Comparison of ENCODE assay signal across 1 cellular context in genomic region chr4:86895692-86896488, GRCh38.
A peak's percentile ranks its signal among the peaks of the same experiment; 100 is the strongest.
TF ChIP-seq lines count a peak whose summit lies in the region.

No MANE protein-coding gene starts in this region.

TF ChIP-seq in HepG2, 621 proteins besides CTCF, POLR2A, EP300 and RAD21:
- TF ChIP-seq PLSCR1 (CRISPR knock-in tag; IDR thresholded peaks at IDR 0.05; ENCODE audit: borderline replicate concordance) = no peak
- TF ChIP-seq MYC (CRISPR knock-in tag; IDR thresholded peaks at IDR 0.05; ENCODE audit: borderline replicate concordance) = no peak
- no peak for TF ChIP-seq ATF6 (CRISPR knock-in tag; conservative IDR thresholded peaks at IDR 0.05)
- TF ChIP-seq FOXA3 (CRISPR knock-in tag; IDR thresholded peaks at IDR 0.05) = peak; percentile 49
- TF ChIP-seq TEAD3 (CRISPR knock-in tag; optimal IDR thresholded peaks at IDR 0.05; ENCODE audit: borderline replicate concordance) = peak; percentile 19
- peak; percentile 35; the same call in 1 of the 2 replicates for TF ChIP-seq REPIN1 (CRISPR knock-in tag; IDR thresholded peaks at IDR 0.05; ENCODE audit: borderline replicate concordance, low read depth)
- TF ChIP-seq SIX4 (CRISPR knock-in tag; IDR thresholded peaks at IDR 0.05) = no peak
- 0 out of 4 replicates have a peak, but pooled peaks of 1 of the 2 experiments have one; percentile 25 for TF ChIP-seq HMGXB4 (CRISPR knock-in tag; IDR thresholded peaks at IDR 0.05; ENCODE audit: borderline replicate concordance in 1 of 2, low read depth in 1 of 2)
- no peak for TF ChIP-seq MLLT10 (CRISPR knock-in tag; IDR thresholded peaks at IDR 0.05)
- no peak for TF ChIP-seq NR2F2 (IDR thresholded peaks at IDR 0.05; ENCODE audit: borderline replicate concordance, low read depth)
- no peak for TF ChIP-seq HMG20A (CRISPR knock-in tag; IDR thresholded peaks at IDR 0.05; ENCODE audit: borderline replicate concordance)
- TF ChIP-seq ZNF20 (CRISPR knock-in tag; IDR thresholded peaks at IDR 0.05) = no peak
- TF ChIP-seq MIXL1 (CRISPR knock-in tag; IDR thresholded peaks at IDR 0.05) = peak; percentile 91
- TF ChIP-seq EZH2 (conservative IDR thresholded peaks at IDR 0.05; ENCODE audit: low read depth, low read length) = no peak
- no peak for TF ChIP-seq SP2 (CRISPR knock-in tag; IDR thresholded peaks at IDR 0.05)
- no peak for TF ChIP-seq FOXA1 (IDR thresholded peaks at IDR 0.05)
- TF ChIP-seq FOXA1 (CRISPR knock-in tag; IDR thresholded peaks at IDR 0.05) = peak; percentile 62
- TF ChIP-seq MAFF (IDR thresholded peaks at IDR 0.05; ENCODE audit: low read depth, low read length) = no peak
- TF ChIP-seq STAG1 (CRISPR knock-in tag; IDR thresholded peaks at IDR 0.05) = peak; percentile 85
- TF ChIP-seq CEBPB (IDR thresholded peaks at IDR 0.05; ENCODE audit: borderline replicate concordance, low read depth, low read length) = peak; percentile 51; the same call in 1 of the 2 replicates
- TF ChIP-seq, protein P1, sequence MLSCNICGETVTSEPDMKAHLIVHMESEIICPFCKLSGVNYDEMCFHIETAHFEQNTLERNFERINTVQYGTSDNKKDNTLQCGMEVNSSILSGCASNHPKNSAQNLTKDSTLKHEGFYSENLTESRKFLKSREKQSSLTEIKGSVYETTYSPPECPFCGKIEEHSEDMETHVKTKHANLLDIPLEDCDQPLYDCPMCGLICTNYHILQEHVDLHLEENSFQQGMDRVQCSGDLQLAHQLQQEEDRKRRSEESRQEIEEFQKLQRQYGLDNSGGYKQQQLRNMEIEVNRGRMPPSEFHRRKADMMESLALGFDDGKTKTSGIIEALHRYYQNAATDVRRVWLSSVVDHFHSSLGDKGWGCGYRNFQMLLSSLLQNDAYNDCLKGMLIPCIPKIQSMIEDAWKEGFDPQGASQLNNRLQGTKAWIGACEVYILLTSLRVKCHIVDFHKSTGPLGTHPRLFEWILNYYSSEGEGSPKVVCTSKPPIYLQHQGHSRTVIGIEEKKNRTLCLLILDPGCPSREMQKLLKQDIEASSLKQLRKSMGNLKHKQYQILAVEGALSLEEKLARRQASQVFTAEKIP (CRISPR knock-in tag; IDR thresholded peaks at IDR 0.05; ENCODE audit: borderline replicate concordance) = no peak
- no peak for TF ChIP-seq ZNF230 (CRISPR knock-in tag; IDR thresholded peaks at IDR 0.05)
- no peak for TF ChIP-seq PHF5A (CRISPR knock-in tag; IDR thresholded peaks at IDR 0.05; ENCODE audit: low read depth, unreplicated experiment)
- TF ChIP-seq SMC3 (IDR thresholded peaks at IDR 0.05; ENCODE audit: low read length) = peak; percentile 54; the same call in 1 of the 2 replicates
